In the genomic region with DNA sequence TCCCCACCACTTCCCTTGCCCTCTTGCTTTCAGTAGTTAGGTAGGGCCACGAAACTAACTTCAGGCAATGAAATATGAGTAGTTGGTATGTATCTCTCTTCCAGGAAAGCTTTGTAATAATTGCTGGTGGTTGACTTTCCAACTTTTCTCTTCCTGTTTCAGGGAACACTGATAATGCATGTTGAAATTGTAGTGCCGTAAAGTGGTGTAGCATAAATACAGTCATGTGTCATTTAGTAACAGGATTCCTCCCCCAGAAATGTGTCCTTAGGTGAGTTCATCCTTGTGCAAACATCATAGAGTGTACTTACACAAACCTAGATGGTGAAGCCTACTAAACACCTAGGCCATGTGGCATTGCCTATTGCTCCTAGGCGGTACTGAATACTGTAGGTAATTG, we compare ENCODE assay signal across 18 cellular contexts.
A peak's percentile ranks its signal among the peaks of the same experiment; 100 is the strongest.
DNase-seq lines count a peak whose midpoint lies in the region; ATAC-seq and FAIRE-seq lines count a peak whose summit lies in the region.
"Had no signal": no experiment of that assay in that cellular context is flagged by ENCODE, and none has a peak within 500 bp of the region (broad histone marks: within the 10 kb centered on the region; RNA-seq: fewer than 3 reads in every experiment).

No MANE protein-coding gene starts in this region.

- H3K4me2 ChIP-seq in neuronal stem cell (ENCODE audit: insufficient read depth, low read length, poor library complexity, severe bottlenecking), result no peak overlapping the region
- H3K4me2 ChIP-seq: BLaER1 treated with 17β-estradiol and CSF1 and Interleukin-3, amounts not matched to agents 10 nM and 100 nM had no signal

- no peak overlapping the region for H2AK5ac ChIP-seq in neuronal stem cell (ENCODE audit: low read depth, low read length)

- peak; percentile 73 for DNase-seq in DMS53 treated with DMSO at 0.1 percent for 48 hours (lab: John Stamatoyannopoulos, UW; ENCODE audit: unreplicated experiment)
- peak; percentile 20 for DNase-seq in HuH-7.5 (ENCODE audit: low spot score)
- no peak for DNase-seq in SK-N-MC (ENCODE audit: low read depth, low spot score)
- no peak for DNase-seq in neuronal stem cell (ENCODE audit: low spot score)
- DNase-seq in RCC 7860 (ENCODE audit: low spot score), result no peak
- DNase-seq in activated CD4-positive, alpha-beta T cell treated with anti-CD3 and anti-CD28 coated beads for 48 hours, result no peak
- DNase-seq: activated CD4-positive, alpha-beta memory T cell treated with anti-CD3 and anti-CD28 coated beads, Interleukin-2, amount 10 ng/mL, durations not matched to agents 7 days and 5 days; activated T-cell treated with anti-CD3 and anti-CD28 coated beads, Interleukin-2, amount 50 U/mL, for 72 hours; DND-41; GOT3; immature natural killer cell; MV-4-11; stimulated activated CD4-positive, alpha-beta T cell treated with anti-CD3 and anti-CD28 coated beads, Interleukin-4, amount 100 ng/mL, for 1 hour; stimulated activated CD8-positive, alpha-beta memory T cell treated with anti-CD3 and anti-CD28 coated beads, Interleukin-4, amount 100 ng/mL, for 48 hours; testis had no signal

- no peak overlapping the region for H4K8ac ChIP-seq in neuronal stem cell (ENCODE audit: low read depth, low read length)

- H3K4me3 ChIP-seq in SK-N-MC, result no peak overlapping the region
- no peak overlapping the region for H3K4me3 ChIP-seq in neuronal stem cell (ENCODE audit: low read length in 2 of 2)
- H3K4me3 ChIP-seq: BLaER1 treated with 17β-estradiol and CSF1 and Interleukin-3, amounts not matched to agents 10 nM and 100 nM; testis had no signal

- no peak overlapping the region for H3K18ac ChIP-seq in neuronal stem cell (ENCODE audit: low read length)

- H3K4ac ChIP-seq in neuronal stem cell (ENCODE audit: low read length), result no peak overlapping the region

- H4K91ac ChIP-seq in neuronal stem cell (ENCODE audit: low read depth, low read length, poor library complexity), result no peak overlapping the region

- no peaks in the 10 kb centered on the region for H3K27me3 ChIP-seq in neuronal stem cell (ENCODE audit: control insufficient read depth in 3 of 3, insufficient read depth in 3 of 3, low read depth in 1 of 3, low read length in 3 of 3)
- H3K27me3 ChIP-seq: BLaER1 treated with 17β-estradiol and CSF1 and Interleukin-3, amounts not matched to agents 10 nM and 100 nM; testis had no signal

- H2BK5ac ChIP-seq in neuronal stem cell (ENCODE audit: low read length), result no peak overlapping the region

- H3K23ac ChIP-seq in neuronal stem cell (ENCODE audit: low read depth, low read length, poor library complexity), result no peak overlapping the region

- no peak overlapping the region for H2AFZ ChIP-seq in neuronal stem cell (ENCODE audit: low read length)

- no peak overlapping the region for H2BK120ac ChIP-seq in neuronal stem cell (ENCODE audit: low read depth, low read length)

- H2BK15ac ChIP-seq in neuronal stem cell (ENCODE audit: low read length), result no peak overlapping the region

- H3K36me3 ChIP-seq in SK-N-MC (ENCODE audit: insufficient read depth, low read length), result no peaks in the 10 kb centered on the region
- no peaks in the 10 kb centered on the region for H3K36me3 ChIP-seq in neuronal stem cell (replicated peaks in 1 of 2; ENCODE audit: control insufficient read depth in 2 of 2, insufficient read depth in 2 of 2, low read length in 2 of 2)
- H3K36me3 ChIP-seq: BLaER1 treated with 17β-estradiol and CSF1 and Interleukin-3, amounts not matched to agents 10 nM and 100 nM had no signal

- no CpG with 5 or more reads among the region's 3 CpGs for WGBS in neuronal stem cell (ENCODE audit: extremely low coverage in 2 of 2, insufficient read length in 2 of 2, insufficient replicate concordance in 1 of 2), 2 donors

- ATAC-seq in GM21360 (IDR thresholded peaks at IDR 0.05; ENCODE audit: unreplicated experiment), result no peak
- ATAC-seq: activated T-cell treated with anti-CD3 and anti-CD28 coated beads, Interleukin-2, amount 50 U/mL, for 72 hours had no signal

- no peaks in the 10 kb centered on the region for H3K9me3 ChIP-seq in SK-N-MC (ENCODE audit: low read depth, low read length)
- no peaks in the 10 kb centered on the region for H3K9me3 ChIP-seq in neuronal stem cell (replicated peaks in 1 of 2; ENCODE audit: control insufficient read depth in 2 of 2, insufficient read depth in 1 of 2, low read depth in 1 of 2, low read length in 2 of 2)
- H3K9me3 ChIP-seq: BLaER1 treated with 17β-estradiol and CSF1 and Interleukin-3, amounts not matched to agents 10 nM and 100 nM; testis had no signal

- no peaks in the 10 kb centered on the region for H3K4me1 ChIP-seq in neuronal stem cell (ENCODE audit: control insufficient read depth in 2 of 2, insufficient read depth in 1 of 2, low read depth in 1 of 2, low read length in 2 of 2)
- H3K4me1 ChIP-seq: testis had no signal

- no peaks in the 10 kb centered on the region for H3K79me1 ChIP-seq in neuronal stem cell (ENCODE audit: low read depth, low read length)

- H3K27ac ChIP-seq in SK-N-MC (peak overlapping the region; percentile 44), neuronal stem cell (replicated peaks; ENCODE audit: low read length) (no peak overlapping the region)
- H3K27ac ChIP-seq: BLaER1 treated with 17β-estradiol and CSF1 and Interleukin-3, amounts not matched to agents 10 nM and 100 nM; testis had no signal

- no peak overlapping the region for H2BK12ac ChIP-seq in neuronal stem cell (ENCODE audit: low read length)

- FAIRE-seq in islet of Langerhans (lab: Jason Lieb, UNC) (peak; percentile 91), RCC 7860 (lab: Jason Lieb, UNC) (no peak)

- H3K9ac ChIP-seq in SK-N-MC (ENCODE audit: insufficient read length) (no peak overlapping the region), neuronal stem cell (ENCODE audit: low read depth, low read length, poor library complexity) (no peak overlapping the region)
- H3K9ac ChIP-seq: BLaER1 treated with 17β-estradiol and CSF1 and Interleukin-3, amounts not matched to agents 10 nM and 100 nM had no signal

- no peak overlapping the region for H3K14ac ChIP-seq in neuronal stem cell (ENCODE audit: low read length)

Comparison
In these comparisons a context has a peak if more than half of its experiments do, and no peak if none do; other contexts are left out.
1. DNase-seq: peak in DMS53 treated with DMSO at 0.1 percent for 48 hours (single experiment) and HuH-7.5 (single experiment); none in SK-N-MC (single experiment), neuronal stem cell (single experiment), RCC 7860 (single experiment) and activated CD4-positive, alpha-beta T cell treated with anti-CD3 and anti-CD28 coated beads for 48 hours (single experiment).